Comparison of ENCODE assay signal across 8 cellular contexts in the genomic region with DNA sequence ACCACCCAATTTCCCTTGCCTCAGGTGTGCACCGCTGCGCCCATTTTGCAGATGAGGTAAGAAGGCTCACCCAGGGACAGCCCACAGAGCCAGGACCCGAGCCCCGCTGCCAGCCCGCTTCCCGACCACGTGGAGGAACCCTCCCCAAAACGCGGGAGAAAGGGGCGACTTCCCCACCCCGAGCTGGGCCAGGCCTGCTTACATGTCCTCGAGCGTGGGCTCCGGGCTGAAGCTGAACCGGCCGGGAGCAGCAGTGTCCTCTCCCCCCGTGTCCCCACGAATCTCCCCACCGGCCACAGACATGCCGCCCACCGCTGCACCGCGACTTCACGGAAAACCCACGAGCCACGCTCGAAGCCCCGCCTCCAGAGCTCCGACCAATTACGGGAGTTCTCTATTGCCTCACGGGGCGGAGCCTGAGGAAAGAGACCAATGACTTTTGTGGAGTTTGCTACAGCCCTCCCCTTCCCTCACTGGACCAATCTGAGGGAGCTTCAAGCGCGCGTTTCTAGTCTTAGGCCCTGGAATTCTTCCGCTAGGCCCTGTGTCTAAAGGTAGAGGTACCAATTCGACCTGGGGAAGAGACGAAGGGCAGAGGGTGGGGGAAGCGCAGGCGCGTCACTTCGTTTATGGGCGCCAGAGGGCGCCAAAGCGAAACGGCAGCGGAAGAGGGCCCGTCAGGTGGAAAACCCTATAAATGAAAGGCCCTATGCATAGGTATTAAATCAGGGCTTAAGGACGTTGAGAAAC. TPM values are rescaled to one million over a fixed set of nuclear protein-coding genes. Genes with fewer than 3 reads are reported as not detected.
DNase-seq lines count a peak whose midpoint lies in the region; ATAC-seq and TF ChIP-seq lines count a peak whose summit lies in the region.

A gene (minus strand): TSS at position 353 of the 750 bp plus-strand sequence. CDS start 50 bp downstream, at position 303.

- under 1% methylated on average over 49 of the region's 49 CpGs for WGBS in liver

- peak within 1 kb of the TSS in 56 of 59 donors; percentile 5 to 90 (median 75) for H3K27ac ChIP-seq in dorsolateral prefrontal cortex
- peak within 1 kb of the TSS; percentile 44 to 71 for H3K27ac ChIP-seq in liver (ENCODE audit: low read depth in 1 of 2, low read length in 2 of 2)

- peak; percentile 41 to 87 (median 70) for TF ChIP-seq CTCF in dorsolateral prefrontal cortex (IDR thresholded peaks at IDR 0.05 in 54 of 56, conservative IDR thresholded peaks at IDR 0.05 in 2 of 56; ENCODE audit: low read depth in 1 of 56, partially characterized antibody in 56 of 56)
- TF ChIP-seq CTCF in liver (IDR thresholded peaks at IDR 0.05; ENCODE audit: low read depth, low read length, missing input control): peak; percentile 93

- TF ChIP-seq RAD21 in liver (IDR thresholded peaks at IDR 0.05): peak; percentile 93 to 96

- ATAC-seq in GM19372 (IDR thresholded peaks at IDR 0.05; ENCODE audit: low read depth, unreplicated experiment): peak; percentile 98
- ATAC-seq in HG03558 (IDR thresholded peaks at IDR 0.05; ENCODE audit: extremely low read depth, unreplicated experiment): peak; percentile 74

- peaks cover 0 to 7% (median 2%) of the 10 kb centered on the region in 4 donors for H3K36me3 ChIP-seq in liver (ENCODE audit: control insufficient read depth in 4 of 4, insufficient read depth in 3 of 4, low read depth in 1 of 4, low read length in 3 of 4)

- peak; percentile 99 for DNase-seq in CD1c-positive myeloid dendritic cell (ENCODE audit: extremely low spot score)
- DNase-seq in NCI-H748 (lab: John Stamatoyannopoulos, UW; ENCODE audit: unreplicated experiment): peak; percentile 99
- peak; percentile 83 to 95 for DNase-seq in activated CD4-positive, alpha-beta T cell treated with anti-CD3 and anti-CD28 coated beads, Interleukin-2, amount 50 U/mL, for 24 hours (ENCODE audit: low read depth in 1 of 2, low spot score in 1 of 2)
- DNase-seq in dorsolateral prefrontal cortex: peak; percentile 83 to 96 (median 94)
- peak; percentile 98 for DNase-seq in stimulated activated CD4-positive, alpha-beta T cell treated with anti-CD3 and anti-CD28 coated beads, Interleukin-4, amount 100 ng/mL, for 24 hours

- peaks cover 3 to 19% (median 15%) of the 10 kb centered on the region in 4 donors for H3K4me1 ChIP-seq in liver (ENCODE audit: control insufficient read depth in 4 of 4, insufficient read depth in 4 of 4, low read length in 3 of 4)

- H3K9ac ChIP-seq in liver (ENCODE audit: low read depth in 1 of 2, low read length in 2 of 2): peak within 1 kb of the TSS; percentile 47 to 51

- H3K27me3 ChIP-seq in dorsolateral prefrontal cortex (no peaks in the 10 kb centered on the region), liver (ENCODE audit: control insufficient read depth in 4 of 4, insufficient read depth in 4 of 4, low read length in 3 of 4) (no peaks in the 10 kb centered on the region)

- H3K4me3 ChIP-seq in dorsolateral prefrontal cortex: peak within 1 kb of the TSS; percentile 56 to 91 (median 78)
- H3K4me3 ChIP-seq in liver (ENCODE audit: low read depth in 1 of 3, low read length in 3 of 3): peak within 1 kb of the TSS; percentile 44 to 71 (median 69)

- no peaks in the 10 kb centered on the region for H3K9me3 ChIP-seq in liver (ENCODE audit: control insufficient read depth in 4 of 4, low read length in 3 of 4)

- intact Hi-C loops in dorsolateral prefrontal cortex (cut with DNase I): loop anchor here in 1 of 2 donors (1.0 to 5.0 kb wide), 2 partner anchors 15 to 97 kb away; a partner anchor contains a TSS

TF ChIP-seq in liver, 16 proteins besides CTCF, POLR2A, EP300 and RAD21:
- TF ChIP-seq, protein P1, sequence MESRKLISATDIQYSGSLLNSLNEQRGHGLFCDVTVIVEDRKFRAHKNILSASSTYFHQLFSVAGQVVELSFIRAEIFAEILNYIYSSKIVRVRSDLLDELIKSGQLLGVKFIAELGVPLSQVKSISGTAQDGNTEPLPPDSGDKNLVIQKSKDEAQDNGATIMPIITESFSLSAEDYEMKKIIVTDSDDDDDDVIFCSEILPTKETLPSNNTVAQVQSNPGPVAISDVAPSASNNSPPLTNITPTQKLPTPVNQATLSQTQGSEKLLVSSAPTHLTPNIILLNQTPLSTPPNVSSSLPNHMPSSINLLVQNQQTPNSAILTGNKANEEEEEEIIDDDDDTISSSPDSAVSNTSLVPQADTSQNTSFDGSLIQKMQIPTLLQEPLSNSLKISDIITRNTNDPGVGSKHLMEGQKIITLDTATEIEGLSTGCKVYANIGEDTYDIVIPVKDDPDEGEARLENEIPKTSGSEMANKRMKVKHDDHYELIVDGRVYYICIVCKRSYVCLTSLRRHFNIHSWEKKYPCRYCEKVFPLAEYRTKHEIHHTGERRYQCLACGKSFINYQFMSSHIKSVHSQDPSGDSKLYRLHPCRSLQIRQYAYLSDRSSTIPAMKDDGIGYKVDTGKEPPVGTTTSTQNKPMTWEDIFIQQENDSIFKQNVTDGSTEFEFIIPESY (IDR thresholded peaks at IDR 0.05): no peak
- peak; percentile 62 for TF ChIP-seq FOXA1 (IDR thresholded peaks at IDR 0.05)
- peak; percentile 82 for TF ChIP-seq NR2F2 (IDR thresholded peaks at IDR 0.05)
- peak; percentile 88 for TF ChIP-seq SP1 (IDR thresholded peaks at IDR 0.05)
- TF ChIP-seq EGR1 (IDR thresholded peaks at IDR 0.05; ENCODE audit: low read depth in 2 of 2): peak in 1 of 2 donors; percentile 49
- TF ChIP-seq TAF1 (conservative IDR thresholded peaks at IDR 0.05): peak; percentile 90
- peak; percentile 33 for TF ChIP-seq HNF4G (IDR thresholded peaks at IDR 0.05)
- peak in 1 of 2 donors; percentile 76 for TF ChIP-seq GABPA (IDR thresholded peaks at IDR 0.05 in 1 of 2, conservative IDR thresholded peaks at IDR 0.05 in 1 of 2)
- no peak for TF ChIP-seq FOXA2 (IDR thresholded peaks at IDR 0.05)
- peak; percentile 55 to 68 for TF ChIP-seq JUND (IDR thresholded peaks at IDR 0.05)
- TF ChIP-seq, protein P2, sequence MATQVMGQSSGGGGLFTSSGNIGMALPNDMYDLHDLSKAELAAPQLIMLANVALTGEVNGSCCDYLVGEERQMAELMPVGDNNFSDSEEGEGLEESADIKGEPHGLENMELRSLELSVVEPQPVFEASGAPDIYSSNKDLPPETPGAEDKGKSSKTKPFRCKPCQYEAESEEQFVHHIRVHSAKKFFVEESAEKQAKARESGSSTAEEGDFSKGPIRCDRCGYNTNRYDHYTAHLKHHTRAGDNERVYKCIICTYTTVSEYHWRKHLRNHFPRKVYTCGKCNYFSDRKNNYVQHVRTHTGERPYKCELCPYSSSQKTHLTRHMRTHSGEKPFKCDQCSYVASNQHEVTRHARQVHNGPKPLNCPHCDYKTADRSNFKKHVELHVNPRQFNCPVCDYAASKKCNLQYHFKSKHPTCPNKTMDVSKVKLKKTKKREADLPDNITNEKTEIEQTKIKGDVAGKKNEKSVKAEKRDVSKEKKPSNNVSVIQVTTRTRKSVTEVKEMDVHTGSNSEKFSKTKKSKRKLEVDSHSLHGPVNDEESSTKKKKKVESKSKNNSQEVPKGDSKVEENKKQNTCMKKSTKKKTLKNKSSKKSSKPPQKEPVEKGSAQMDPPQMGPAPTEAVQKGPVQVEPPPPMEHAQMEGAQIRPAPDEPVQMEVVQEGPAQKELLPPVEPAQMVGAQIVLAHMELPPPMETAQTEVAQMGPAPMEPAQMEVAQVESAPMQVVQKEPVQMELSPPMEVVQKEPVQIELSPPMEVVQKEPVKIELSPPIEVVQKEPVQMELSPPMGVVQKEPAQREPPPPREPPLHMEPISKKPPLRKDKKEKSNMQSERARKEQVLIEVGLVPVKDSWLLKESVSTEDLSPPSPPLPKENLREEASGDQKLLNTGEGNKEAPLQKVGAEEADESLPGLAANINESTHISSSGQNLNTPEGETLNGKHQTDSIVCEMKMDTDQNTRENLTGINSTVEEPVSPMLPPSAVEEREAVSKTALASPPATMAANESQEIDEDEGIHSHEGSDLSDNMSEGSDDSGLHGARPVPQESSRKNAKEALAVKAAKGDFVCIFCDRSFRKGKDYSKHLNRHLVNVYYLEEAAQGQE (IDR thresholded peaks at IDR 0.05): peak; percentile 93
- TF ChIP-seq HNF4A (conservative IDR thresholded peaks at IDR 0.05): peak; percentile 72 to 75
- peak; percentile 97 for TF ChIP-seq YY1 (IDR thresholded peaks at IDR 0.05)
- TF ChIP-seq, protein P3, sequence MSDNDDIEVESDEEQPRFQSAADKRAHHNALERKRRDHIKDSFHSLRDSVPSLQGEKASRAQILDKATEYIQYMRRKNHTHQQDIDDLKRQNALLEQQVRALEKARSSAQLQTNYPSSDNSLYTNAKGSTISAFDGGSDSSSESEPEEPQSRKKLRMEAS (IDR thresholded peaks at IDR 0.05): peak; percentile 91
- peak; percentile 71 to 84 for TF ChIP-seq RXRA (IDR thresholded peaks at IDR 0.05)
- TF ChIP-seq, protein P4, sequence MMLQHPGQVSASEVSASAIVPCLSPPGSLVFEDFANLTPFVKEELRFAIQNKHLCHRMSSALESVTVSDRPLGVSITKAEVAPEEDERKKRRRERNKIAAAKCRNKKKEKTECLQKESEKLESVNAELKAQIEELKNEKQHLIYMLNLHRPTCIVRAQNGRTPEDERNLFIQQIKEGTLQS (IDR thresholded peaks at IDR 0.05): peak; percentile 86

RNA-seq across cellular contexts. Expression of the gene that starts here (rescaled TPM):
- 10 to 100 TPM; 10.5 to 35.8 (median 21.2) TPM for total RNA-seq in dorsolateral prefrontal cortex
- 10 to 100 TPM in 1 of 2 donors, 1 to 10 TPM in 1; 6.0 to 12.0 TPM for total RNA-seq in liver
- 10 to 100 TPM; 18.1 to 18.8 TPM for polyA plus RNA-seq in liver

Comparison
In these comparisons a context has a peak if more than half of its experiments do, and no peak if none do; other contexts are left out.
1. Peak in every context shown above with its lines: DNase-seq, ATAC-seq, H3K4me3 ChIP-seq and H3K27ac ChIP-seq.